18 cellular contexts compared by ENCODE assay signal in genomic region chr2:30249354-30249753, GRCh38. TPM values are rescaled to one million over a fixed set of nuclear protein-coding genes. Genes with fewer than 3 reads are reported as not detected.
DNase-seq lines count a peak whose midpoint lies in the region; ATAC-seq and TF ChIP-seq lines count a peak whose summit lies in the region.
"Had no signal": no experiment of that assay in that cellular context is flagged by ENCODE, and none has a peak within 500 bp of the region (broad histone marks: within the 10 kb centered on the region; RNA-seq: fewer than 3 reads in every experiment).

No MANE protein-coding gene starts in this region.

- no peak for DNase-seq in activated CD4-positive, alpha-beta memory T cell treated with anti-CD3 and anti-CD28 coated beads for 36 hours
- no peak for DNase-seq in activated CD4-positive, alpha-beta memory T cell treated with anti-CD3 and anti-CD28 coated beads, Interleukin-2, amount 10 ng/mL, durations not matched to agents 7 days and 5 days
- DNase-seq in activated B cell treated with CpG ODN at 0.5 μM for 24 hours: no peak
- peak; percentile 60 for DNase-seq in islet precursor cell
- DNase-seq in spleen: peak; percentile 34
- DNase-seq in T-helper 9 cell: no peak
- no peak for DNase-seq in GM19238 (ENCODE audit: insufficient read length, low spot score)
- DNase-seq: 8988T; activated CD4-positive, alpha-beta T cell treated with anti-CD3 and anti-CD28 coated beads, Interleukin-2, amount 10 ng/mL, durations not matched to agents 24 days and 14 days; dorsolateral prefrontal cortex; GOT3; kidney glomerular epithelial cell; NCI-H187; SHP77 treated with DMSO at 0.1 percent for 48 hours; T1000 had no signal

- TF ChIP-seq POLR2A in spleen (IDR thresholded peaks at IDR 0.05): no peak

- H3K27ac ChIP-seq in spleen: peak overlapping the region in 7 of 8 donors; percentile 22 to 64 (median 48)
- H3K27ac ChIP-seq: dorsolateral prefrontal cortex, hepatocyte had no signal

- TF ChIP-seq CTCF in activated B cell treated with CpG ODN at 0.5 μM for 24 hours (IDR thresholded peaks at IDR 0.05) (no peak), spleen (IDR thresholded peaks at IDR 0.05 in 8 of 11, conservative IDR thresholded peaks at IDR 0.05 in 3 of 11) (no peak)

- peaks cover 12% of the 10 kb centered on the region for H3K9me3 Mint-ChIP-seq in activated CD4-positive, alpha-beta memory T cell treated with anti-CD3 and anti-CD28 coated beads for 36 hours
- H3K9me3 Mint-ChIP-seq in activated CD4-positive, alpha-beta memory T cell treated with anti-CD3 and anti-CD28 coated beads, Interleukin-2, amount 10 ng/mL, durations not matched to agents 7 days and 5 days: peaks cover 3% of the 10 kb centered on the region
- no peaks in the 10 kb centered on the region for H3K9me3 Mint-ChIP-seq in activated B cell treated with CpG ODN at 0.5 μM for 24 hours

- POLR2A ChIA-PET in activated CD4-positive, alpha-beta memory T cell treated with anti-CD3 and anti-CD28 coated beads for 36 hours (lab: Charles Lee): interaction anchor here (1.9 to 2.0 kb wide), 2 partner anchors 9 to 17 kb away, joined by 4 to 6 read pairs; no protein-coding TSS in a partner anchor
- POLR2A ChIA-PET in activated CD4-positive, alpha-beta memory T cell treated with anti-CD3 and anti-CD28 coated beads, Interleukin-2, amount 10 ng/mL, durations not matched to agents 7 days and 5 days (lab: Charles Lee): interaction anchor here (0.5 kb wide), 1 partner anchor 173 kb away, joined by 3 read pairs; no protein-coding TSS in a partner anchor
- POLR2A ChIA-PET in activated B cell treated with CpG ODN at 0.5 μM for 24 hours (lab: Charles Lee): interaction anchor here (1.1 to 1.7 kb wide), 2 partner anchors 8 to 18 kb away, joined by 4 to 6 read pairs; partner anchors contain the start of gene LBH

- no peak overlapping the region for H3K4me3 Mint-ChIP-seq in activated CD4-positive, alpha-beta memory T cell treated with anti-CD3 and anti-CD28 coated beads for 36 hours
- no peak overlapping the region for H3K4me3 Mint-ChIP-seq in activated CD4-positive, alpha-beta memory T cell treated with anti-CD3 and anti-CD28 coated beads, Interleukin-2, amount 10 ng/mL, durations not matched to agents 7 days and 5 days
- no peak overlapping the region for H3K4me3 Mint-ChIP-seq in activated B cell treated with CpG ODN at 0.5 μM for 24 hours
- H3K4me3 Mint-ChIP-seq: activated CD4-positive, alpha-beta T cell treated with anti-CD3 and anti-CD28 coated beads, Interleukin-2, amount 10 ng/mL, durations not matched to agents 24 days and 14 days; CD14-positive monocyte had no signal

- H3K4me1 Mint-ChIP-seq in activated CD4-positive, alpha-beta memory T cell treated with anti-CD3 and anti-CD28 coated beads for 36 hours (ENCODE audit: low read depth): peaks cover 88% of the 10 kb centered on the region
- peaks cover 42% of the 10 kb centered on the region for H3K4me1 Mint-ChIP-seq in activated CD4-positive, alpha-beta memory T cell treated with anti-CD3 and anti-CD28 coated beads, Interleukin-2, amount 10 ng/mL, durations not matched to agents 7 days and 5 days
- peaks cover 89% of the 10 kb centered on the region for H3K4me1 Mint-ChIP-seq in activated B cell treated with CpG ODN at 0.5 μM for 24 hours

- H3K4me1 ChIP-seq in spleen: peaks cover 56 to 100% (median 86%) of the 10 kb centered on the region in 6 donors

- peaks cover 0 to 71% (median 7%) of the 10 kb centered on the region in 6 donors for H3K36me3 ChIP-seq in spleen

- H3K27me3 Mint-ChIP-seq in activated CD4-positive, alpha-beta memory T cell treated with anti-CD3 and anti-CD28 coated beads for 36 hours: no peaks in the 10 kb centered on the region
- H3K27me3 Mint-ChIP-seq in activated CD4-positive, alpha-beta memory T cell treated with anti-CD3 and anti-CD28 coated beads, Interleukin-2, amount 10 ng/mL, durations not matched to agents 7 days and 5 days: no peaks in the 10 kb centered on the region
- H3K27me3 Mint-ChIP-seq in activated B cell treated with CpG ODN at 0.5 μM for 24 hours: no peaks in the 10 kb centered on the region
- H3K27me3 Mint-ChIP-seq: activated CD4-positive, alpha-beta T cell treated with anti-CD3 and anti-CD28 coated beads, Interleukin-2, amount 10 ng/mL, durations not matched to agents 24 days and 14 days had no signal

- intact Hi-C loops in activated CD4-positive, alpha-beta memory T cell treated with anti-CD3 and anti-CD28 coated beads for 36 hours (cut with micrococcal nuclease): no loop called here
- intact Hi-C loops in activated B cell treated with CpG ODN at 0.5 μM for 24 hours (cut with micrococcal nuclease): no loop called here
- intact Hi-C loops in spleen (cut with DNase I; ENCODE audit: low total_unique reads): loop anchor here (10.0 kb wide), 1 partner anchor 195 kb away; the partner anchor contains the start of gene LCLAT1

- ATAC-seq in activated B cell treated with CpG ODN at 0.5 μM for 24 hours (ENCODE audit: low read depth) (no peak), GM21717 (IDR thresholded peaks at IDR 0.05; ENCODE audit: unreplicated experiment) (no peak)

- peaks cover 33% of the 10 kb centered on the region for H3K36me3 Mint-ChIP-seq in activated CD4-positive, alpha-beta memory T cell treated with anti-CD3 and anti-CD28 coated beads for 36 hours
- peaks cover 75% of the 10 kb centered on the region for H3K36me3 Mint-ChIP-seq in activated CD4-positive, alpha-beta memory T cell treated with anti-CD3 and anti-CD28 coated beads, Interleukin-2, amount 10 ng/mL, durations not matched to agents 7 days and 5 days (ENCODE audit: low read depth)
- H3K36me3 Mint-ChIP-seq in activated B cell treated with CpG ODN at 0.5 μM for 24 hours (ENCODE audit: low read depth): peaks cover 74% of the 10 kb centered on the region
- H3K36me3 Mint-ChIP-seq: CD14-positive monocyte had no signal

- no peaks in the 10 kb centered on the region for H3K9me3 ChIP-seq in spleen

- no peaks in the 10 kb centered on the region for H3K27me3 ChIP-seq in spleen (replicated peaks in 1 of 7)
- H3K27me3 ChIP-seq: dorsolateral prefrontal cortex, hepatocyte had no signal

- CTCF ChIA-PET in activated CD4-positive, alpha-beta memory T cell treated with anti-CD3 and anti-CD28 coated beads for 36 hours (lab: Charles Lee): interaction anchor here (10.8 kb wide), 1 partner anchor 10 kb away, joined by 103 read pairs; no protein-coding TSS in a partner anchor
- CTCF ChIA-PET in activated CD4-positive, alpha-beta memory T cell treated with anti-CD3 and anti-CD28 coated beads, Interleukin-2, amount 10 ng/mL, durations not matched to agents 7 days and 5 days (lab: Charles Lee): interaction anchor here (1.1 kb wide), 1 partner anchor 84 kb away, joined by 3 read pairs; no protein-coding TSS in a partner anchor
- CTCF ChIA-PET in activated B cell treated with CpG ODN at 0.5 μM for 24 hours (lab: Charles Lee): interaction anchor here (2.3 kb wide), 1 partner anchor 10 kb away, joined by 10 read pairs; no protein-coding TSS in a partner anchor

- no peak overlapping the region for H3K4me3 ChIP-seq in spleen
- H3K4me3 ChIP-seq: dorsolateral prefrontal cortex, hepatocyte had no signal

- 54 to 75% (median 63%) methylated on average over 7 of the region's 7 CpGs for WGBS in spleen, 5 donors

- peak overlapping the region; percentile 60 for H3K27ac Mint-ChIP-seq in activated CD4-positive, alpha-beta memory T cell treated with anti-CD3 and anti-CD28 coated beads for 36 hours
- H3K27ac Mint-ChIP-seq in activated CD4-positive, alpha-beta memory T cell treated with anti-CD3 and anti-CD28 coated beads, Interleukin-2, amount 10 ng/mL, durations not matched to agents 7 days and 5 days: no peak overlapping the region
- peak overlapping the region; percentile 67 for H3K27ac Mint-ChIP-seq in activated B cell treated with CpG ODN at 0.5 μM for 24 hours
- H3K27ac Mint-ChIP-seq: activated CD4-positive, alpha-beta T cell treated with anti-CD3 and anti-CD28 coated beads, Interleukin-2, amount 10 ng/mL, durations not matched to agents 24 days and 14 days; CD14-positive monocyte had no signal

RNA-seq across cellular contexts. Expression of gene LBH, which starts 18.0 kb away (rescaled TPM):
- 100 to 1,000 TPM; 109 to 112 TPM for total RNA-seq in activated CD4-positive, alpha-beta memory T cell treated with anti-CD3 and anti-CD28 coated beads for 36 hours
- 100 to 1,000 TPM; 105 to 110 TPM for total RNA-seq in activated CD4-positive, alpha-beta memory T cell treated with anti-CD3 and anti-CD28 coated beads, Interleukin-2, amount 10 ng/mL, durations not matched to agents 7 days and 5 days
- 120 and 131 TPM in 2 replicates for total RNA-seq in activated B cell treated with CpG ODN at 0.5 μM for 24 hours
- 100 to 1,000 TPM in 6 of 7 donors, 10 to 100 TPM in 1; 86.2 to 178 (median 123) TPM for total RNA-seq in spleen
- 10 to 100 TPM; 48.7 to 94.2 (median 73.9) TPM for polyA plus RNA-seq in spleen

Comparison
In these comparisons a context has a peak if more than half of its experiments do, and no peak if none do; other contexts are left out.
1. DNase-seq: peak in islet precursor cell (single experiment) and spleen (single experiment); none in activated CD4-positive, alpha-beta memory T cell treated with anti-CD3 and anti-CD28 coated beads for 36 hours (single experiment), activated CD4-positive, alpha-beta memory T cell treated with anti-CD3 and anti-CD28 coated beads, Interleukin-2, amount 10 ng/mL, durations not matched to agents 7 days and 5 days (single experiment), activated B cell treated with CpG ODN at 0.5 μM for 24 hours (single experiment), T-helper 9 cell (single experiment) and GM19238 (single experiment).